10 cellular contexts compared by ENCODE assay signal in the genomic region with DNA sequence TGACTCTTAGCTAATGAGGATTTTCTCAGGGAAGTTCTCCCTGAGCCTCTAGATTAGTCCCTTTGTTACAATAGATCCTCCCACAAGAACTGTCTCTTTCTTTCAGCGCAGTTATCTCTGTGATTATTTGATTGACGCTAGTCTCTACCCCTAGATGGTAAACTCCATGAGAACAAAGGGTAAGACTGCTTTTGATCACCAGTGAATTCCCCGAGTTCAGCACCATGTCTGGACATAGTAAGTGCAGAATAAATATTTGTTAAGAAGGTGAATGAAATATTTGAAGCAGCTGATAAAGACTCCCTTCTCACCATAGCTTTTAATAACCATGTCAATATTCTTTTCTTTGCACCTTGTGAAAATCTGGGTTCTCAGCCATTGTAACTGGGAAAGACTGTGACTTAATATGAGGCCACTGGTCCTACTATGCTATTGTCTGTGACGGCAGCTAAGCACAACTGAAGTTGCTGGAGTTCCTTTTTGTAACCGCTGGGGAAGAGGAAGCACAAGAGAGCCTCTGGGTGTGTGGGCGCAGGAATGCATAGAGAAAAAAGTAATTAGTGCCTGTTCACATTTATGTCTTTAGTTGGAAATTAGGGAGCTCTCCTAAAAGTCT.
DNase-seq lines count a peak whose midpoint lies in the region; TF ChIP-seq lines count a peak whose summit lies in the region.
"Had no signal": no experiment of that assay in that cellular context is flagged by ENCODE, and none has a peak within 500 bp of the region (broad histone marks: within the 10 kb centered on the region; RNA-seq: fewer than 3 reads in every experiment).

No MANE protein-coding gene starts in this region.

- DNase-seq in activated CD4-positive, alpha-beta memory T cell treated with anti-CD3 and anti-CD28 coated beads for 36 hours, result peak; percentile 24
- DNase-seq in activated CD4-positive, alpha-beta memory T cell treated with anti-CD3 and anti-CD28 coated beads, Interleukin-2, amount 10 ng/mL, durations not matched to agents 7 days and 5 days, result no peak
- DNase-seq in RPMI8226 (peak; percentile 29), endodermal cell (peak; percentile 64), spleen (no peak), GM10266 (ENCODE audit: extremely low spot score) (no peak), tibial artery (no peak), COLO829 (ENCODE audit: low spot score) (no peak)
- DNase-seq: cortex of kidney; NK-92 treated with Interleukin-12 subunit alpha and Interleukin-12 subunit beta, amount 100 ng/mL, for 24 hours had no signal

- H3K9me3 Mint-ChIP-seq in activated CD4-positive, alpha-beta memory T cell treated with anti-CD3 and anti-CD28 coated beads for 36 hours, result no peaks in the 10 kb centered on the region
- no peaks in the 10 kb centered on the region for H3K9me3 Mint-ChIP-seq in activated CD4-positive, alpha-beta memory T cell treated with anti-CD3 and anti-CD28 coated beads, Interleukin-2, amount 10 ng/mL, durations not matched to agents 7 days and 5 days
- H3K9me3 Mint-ChIP-seq in endodermal cell, result peaks cover 2% of the 10 kb centered on the region

- no peak overlapping the region for H3K9ac ChIP-seq in endodermal cell (ENCODE audit: extremely low read depth, low read length, poor library complexity, severe bottlenecking)

- H3K4me1 ChIP-seq in endodermal cell (ENCODE audit: control insufficient read depth, insufficient read depth, low read length) (no peaks in the 10 kb centered on the region), spleen (peaks cover 0 to 46% (median 36%) of the 10 kb centered on the region in 6 donors), tibial artery (peaks cover 0 to 6% (median 4%) of the 10 kb centered on the region in 4 donors)

- no peak overlapping the region for H3K27ac Mint-ChIP-seq in activated CD4-positive, alpha-beta memory T cell treated with anti-CD3 and anti-CD28 coated beads for 36 hours
- no peak overlapping the region for H3K27ac Mint-ChIP-seq in activated CD4-positive, alpha-beta memory T cell treated with anti-CD3 and anti-CD28 coated beads, Interleukin-2, amount 10 ng/mL, durations not matched to agents 7 days and 5 days
- peak overlapping the region; percentile 14 for H3K27ac Mint-ChIP-seq in endodermal cell

- intact Hi-C loops in activated CD4-positive, alpha-beta memory T cell treated with anti-CD3 and anti-CD28 coated beads for 36 hours (cut with micrococcal nuclease), result loop anchor here (2.0 to 5.0 kb wide), 3 partner anchors 40 to 367 kb away; no protein-coding TSS in a partner anchor
- intact Hi-C loops in spleen (cut with DNase I; ENCODE audit: low total_unique reads) (loop anchor here (5.0 to 10.0 kb wide), 3 partner anchors 60 to 382 kb away; a partner anchor contains a TSS), tibial artery (cut with DNase I; ENCODE audit: low total_unique reads) (loop anchor here (5.0 to 10.0 kb wide), 3 partner anchors 37 to 210 kb away; a partner anchor contains a TSS)

- no peaks in the 10 kb centered on the region for H3K27me3 Mint-ChIP-seq in activated CD4-positive, alpha-beta memory T cell treated with anti-CD3 and anti-CD28 coated beads for 36 hours
- no peaks in the 10 kb centered on the region for H3K27me3 Mint-ChIP-seq in activated CD4-positive, alpha-beta memory T cell treated with anti-CD3 and anti-CD28 coated beads, Interleukin-2, amount 10 ng/mL, durations not matched to agents 7 days and 5 days
- no peaks in the 10 kb centered on the region for H3K27me3 Mint-ChIP-seq in endodermal cell (ENCODE audit: insufficient read depth)

- CTCF ChIA-PET in activated CD4-positive, alpha-beta memory T cell treated with anti-CD3 and anti-CD28 coated beads for 36 hours (lab: Charles Lee), result interaction anchor here (0.6 to 8.7 kb wide), 34 partner anchors 11 to 688 kb away, joined by 3 to 275 read pairs (median 7); a partner anchor contains a TSS
- CTCF ChIA-PET in activated CD4-positive, alpha-beta memory T cell treated with anti-CD3 and anti-CD28 coated beads, Interleukin-2, amount 10 ng/mL, durations not matched to agents 7 days and 5 days (lab: Charles Lee), result interaction anchor here (0.6 to 5.6 kb wide), 25 partner anchors 18 to 513 kb away, joined by 3 to 113 read pairs (median 5); no protein-coding TSS in a partner anchor

- TF ChIP-seq CTCF in endodermal cell (conservative IDR thresholded peaks at IDR 0.05) (peak; percentile 52), spleen (IDR thresholded peaks at IDR 0.05 in 8 of 11, conservative IDR thresholded peaks at IDR 0.05 in 3 of 11) (peak in 3 of 11 experiments; percentile 40 to 45 (median 42)), GM10266 (IDR thresholded peaks at IDR 0.05; ENCODE audit: control insufficient read depth, insufficient read depth, low read depth, missing control alignments) (no peak), tibial artery (IDR thresholded peaks at IDR 0.05) (no peak)

- H3K4me1 Mint-ChIP-seq in activated CD4-positive, alpha-beta memory T cell treated with anti-CD3 and anti-CD28 coated beads for 36 hours (ENCODE audit: low read depth), result peaks cover 23% of the 10 kb centered on the region
- H3K4me1 Mint-ChIP-seq in activated CD4-positive, alpha-beta memory T cell treated with anti-CD3 and anti-CD28 coated beads, Interleukin-2, amount 10 ng/mL, durations not matched to agents 7 days and 5 days, result peaks cover 34% of the 10 kb centered on the region
- peaks cover 36% of the 10 kb centered on the region for H3K4me1 Mint-ChIP-seq in endodermal cell

- peak overlapping the region; percentile 56 for H3K27ac ChIP-seq in endodermal cell (ENCODE audit: low read depth, low read length)
- H3K27ac ChIP-seq in spleen, result peak overlapping the region in 6 of 8 donors; percentile 39 to 76 (median 70)
- no peak overlapping the region for H3K27ac ChIP-seq in tibial artery

- peak overlapping the region; percentile 72 for H3K4me3 ChIP-seq in endodermal cell (ENCODE audit: low read length)
- H3K4me3 ChIP-seq in spleen, result no peak overlapping the region
- H3K4me3 ChIP-seq in tibial artery, result no peak overlapping the region

- H3K36me3 ChIP-seq in endodermal cell (ENCODE audit: control insufficient read depth, insufficient read depth, low read length) (peaks cover 6% of the 10 kb centered on the region), spleen (no peaks in the 10 kb centered on the region), tibial artery (no peaks in the 10 kb centered on the region)

- H3K9me3 ChIP-seq in endodermal cell (ENCODE audit: control insufficient read depth, low read length) (peaks cover 20% of the 10 kb centered on the region), spleen (no peaks in the 10 kb centered on the region), tibial artery (no peaks in the 10 kb centered on the region)

- no peak for TF ChIP-seq POLR2A in spleen (IDR thresholded peaks at IDR 0.05)

- H3K27me3 ChIP-seq in endodermal cell (ENCODE audit: control insufficient read depth, insufficient read depth, low read length, poor library complexity, severe bottlenecking) (no peaks in the 10 kb centered on the region), spleen (replicated peaks in 1 of 7) (no peaks in the 10 kb centered on the region), tibial artery (no peaks in the 10 kb centered on the region)

- WGBS in endodermal cell (ENCODE audit: insufficient coverage in 1 of 2, insufficient read length in 1 of 2), 2 experiments, result 40 to 47% methylated on average over 6 of the region's 6 CpGs
- 52 to 57% (median 54%) methylated on average over 6 of the region's 6 CpGs for WGBS in spleen, 5 donors

- H3K36me3 Mint-ChIP-seq in activated CD4-positive, alpha-beta memory T cell treated with anti-CD3 and anti-CD28 coated beads for 36 hours, result no peaks in the 10 kb centered on the region
- no peaks in the 10 kb centered on the region for H3K36me3 Mint-ChIP-seq in activated CD4-positive, alpha-beta memory T cell treated with anti-CD3 and anti-CD28 coated beads, Interleukin-2, amount 10 ng/mL, durations not matched to agents 7 days and 5 days (ENCODE audit: low read depth)
- no peaks in the 10 kb centered on the region for H3K36me3 Mint-ChIP-seq in endodermal cell (ENCODE audit: low read depth)

- POLR2A ChIA-PET in activated CD4-positive, alpha-beta memory T cell treated with anti-CD3 and anti-CD28 coated beads for 36 hours (lab: Charles Lee), result interaction anchor here (0.7 to 2.1 kb wide), 3 partner anchors 12 to 367 kb away, joined by 3 to 7 read pairs (median 4); no protein-coding TSS in a partner anchor
- POLR2A ChIA-PET in activated CD4-positive, alpha-beta memory T cell treated with anti-CD3 and anti-CD28 coated beads, Interleukin-2, amount 10 ng/mL, durations not matched to agents 7 days and 5 days (lab: Charles Lee), result interaction anchor here (1.2 to 3.3 kb wide), 5 partner anchors 59 to 367 kb away, joined by 3 to 40 read pairs (median 6); no protein-coding TSS in a partner anchor

- no peak overlapping the region for H3K4me3 Mint-ChIP-seq in activated CD4-positive, alpha-beta memory T cell treated with anti-CD3 and anti-CD28 coated beads for 36 hours
- no peak overlapping the region for H3K4me3 Mint-ChIP-seq in activated CD4-positive, alpha-beta memory T cell treated with anti-CD3 and anti-CD28 coated beads, Interleukin-2, amount 10 ng/mL, durations not matched to agents 7 days and 5 days
- no peak overlapping the region for H3K4me3 Mint-ChIP-seq in endodermal cell

Comparison
In these comparisons a context has a peak if more than half of its experiments do, and no peak if none do; other contexts are left out.
1. DNase-seq: peak in activated CD4-positive, alpha-beta memory T cell treated with anti-CD3 and anti-CD28 coated beads for 36 hours (single experiment), RPMI8226 (single experiment) and endodermal cell (single experiment); none in activated CD4-positive, alpha-beta memory T cell treated with anti-CD3 and anti-CD28 coated beads, Interleukin-2, amount 10 ng/mL, durations not matched to agents 7 days and 5 days (single experiment), spleen (single experiment), GM10266 (single experiment), tibial artery (0 of 2) and COLO829 (single experiment).
2. H3K27ac ChIP-seq: peak in endodermal cell (single experiment) and spleen (6 of 8); none in tibial artery (0 of 2).